ENCODE assay signal across 21 cellular contexts in genomic region chrX:151711154-151711553, GRCh38. TPM values are rescaled to one million over a fixed set of nuclear protein-coding genes. Genes with fewer than 3 reads are reported as not detected.
A peak's percentile ranks its signal among the peaks of the same experiment; 100 is the strongest.
DNase-seq lines count a peak whose midpoint lies in the region; ATAC-seq, FAIRE-seq and TF ChIP-seq lines count a peak whose summit lies in the region.
"Had no signal": no experiment of that assay in that cellular context is flagged by ENCODE, and none has a peak within 500 bp of the region (broad histone marks: within the 10 kb centered on the region; RNA-seq: fewer than 3 reads in every experiment).

No MANE protein-coding gene starts in this region.

- 46 to 59% methylated on average over 5 of the region's 5 CpGs for WGBS in heart right ventricle, 2 donors
- 58% methylated on average over 2 of the region's 5 CpGs; no CpG with 5 or more reads in 1 of the 2 experiments for WGBS in H1 (ENCODE audit: extremely low coverage in 1 of 2, insufficient coverage in 1 of 2, insufficient read length in 1 of 2, insufficient replicate concordance in 2 of 2, low coverage in 1 of 2, low lambda C conversion rate in 2 of 2, missing lambda C conversion rate in 1 of 2), 2 experiments
- 64 to 74% methylated on average over 5 of the region's 5 CpGs for WGBS in sigmoid colon, 2 donors

- H3K27me3 ChIP-seq in heart right ventricle = peaks cover 0 to 16% (median 0%) of the 10 kb centered on the region in 7 donors
- H3K27me3 ChIP-seq in right atrium auricular region = no peaks in the 10 kb centered on the region
- H3K27me3 ChIP-seq in H1 (replicated peaks in 1 of 4; ENCODE audit: control insufficient read depth in 3 of 4, extremely low read depth in 1 of 4, insufficient read depth in 3 of 4, low read length in 3 of 4) = no peaks in the 10 kb centered on the region
- H3K27me3 ChIP-seq in sigmoid colon = no peaks in the 10 kb centered on the region
- no peaks in the 10 kb centered on the region for H3K27me3 ChIP-seq in tibial artery
- H3K27me3 ChIP-seq: BE2C had no signal

- no peak overlapping the region for H3K56ac ChIP-seq in H1 (replicated peaks; ENCODE audit: insufficient read length, low read depth, low read length)

- H3K27ac ChIP-seq in heart right ventricle (peak overlapping the region in 5 of 10 donors; percentile 37 to 67 (median 49)), right atrium auricular region (no peak overlapping the region), H1 (ENCODE audit: low read depth, low read length) (no peak overlapping the region), sigmoid colon (no peak overlapping the region), tibial artery (no peak overlapping the region)

- no peak for TF ChIP-seq RAD21 in H1 (IDR thresholded peaks at IDR 0.05 in 1 of 2, conservative IDR thresholded peaks at IDR 0.05 in 1 of 2; ENCODE audit: low read depth in 2 of 2, low read length in 2 of 2)

- H2BK15ac ChIP-seq in H1 (ENCODE audit: low read length) = no peak overlapping the region

- no peak overlapping the region for H3K9ac ChIP-seq in H1 (replicated peaks in 1 of 4; ENCODE audit: extremely low read depth in 1 of 4, low read depth in 3 of 4, low read length in 3 of 4)

- ATAC-seq in heart right ventricle (peak in 5 of 8 donors; percentile 20 to 61 (median 31)), HG03025 (IDR thresholded peaks at IDR 0.05; ENCODE audit: low FRiP score, unreplicated experiment) (no peak)
- ATAC-seq: GM12878 had no signal

- H3K23me2 ChIP-seq in H1 (ENCODE audit: low read depth, low read length) = no peaks in the 10 kb centered on the region

- H3K9me3 ChIP-seq in heart right ventricle (no peaks in the 10 kb centered on the region), right atrium auricular region (no peaks in the 10 kb centered on the region), H1 (ENCODE audit: insufficient read depth in 2 of 2, low read depth in 1 of 2, low read length in 1 of 2) (no peaks in the 10 kb centered on the region), sigmoid colon (no peaks in the 10 kb centered on the region), tibial artery (no peaks in the 10 kb centered on the region)
- H3K9me3 ChIP-seq: BE2C had no signal

- no peak for TF ChIP-seq EP300 in H1 (IDR thresholded peaks at IDR 0.05; ENCODE audit: borderline replicate concordance in 1 of 2, low read depth in 2 of 2, low read length in 2 of 2)
- TF ChIP-seq EP300 in sigmoid colon (IDR thresholded peaks at IDR 0.05) = no peak

- DNase-seq in heart right ventricle (no peak), right atrium auricular region (ENCODE audit: low spot score) (no peak), DMS79 (lab: John Stamatoyannopoulos, UW) (peak; percentile 15), H1 (ENCODE audit: low read depth in 1 of 2, low spot score in 2 of 2) (no peak), posterior vena cava (ENCODE audit: low spot score) (peak; percentile 63), sigmoid colon (no peak), tibial artery (no peak)
- DNase-seq: ACHN; BE2C; CD4-positive, alpha-beta memory T cell; DND-41; EL; GOT3; KG1 had no signal

- H2BK12ac ChIP-seq in H1 (ENCODE audit: low read depth, low read length) = peak overlapping the region; percentile 27; the same call in 1 of the 2 replicates

- no peak overlapping the region for H2AK5ac ChIP-seq in H1 (ENCODE audit: low read depth, low read length)

- no peak overlapping the region for H3K4ac ChIP-seq in H1 (replicated peaks; ENCODE audit: insufficient read length, low read depth, low read length)

- TF ChIP-seq POLR2A in H1 (IDR thresholded peaks at IDR 0.05; ENCODE audit: control extremely low read depth in 1 of 2, low read depth in 2 of 2, low read length in 2 of 2) = no peak
- TF ChIP-seq POLR2A in sigmoid colon (IDR thresholded peaks at IDR 0.05) = no peak

- H2AFZ ChIP-seq in H1 (ENCODE audit: low read length) = peak overlapping the region; percentile 32; the same call in 1 of the 2 replicates

- H4K8ac ChIP-seq in H1 (ENCODE audit: extremely low read depth, insufficient read depth, low read length) = no peak overlapping the region

- no peak overlapping the region for H2BK20ac ChIP-seq in H1 (ENCODE audit: low read length)

- H2BK120ac ChIP-seq in H1 (replicated peaks; ENCODE audit: low read depth, low read length) = peak overlapping the region; percentile 43

- H3K4me3 ChIP-seq in heart right ventricle = no peak overlapping the region
- no peak overlapping the region for H3K4me3 ChIP-seq in right atrium auricular region
- H3K4me3 ChIP-seq in H1 (ENCODE audit: extremely low read depth in 1 of 4, insufficient read depth in 2 of 4, low read depth in 3 of 4, low read length in 4 of 4) = no peak overlapping the region
- H3K4me3 ChIP-seq in sigmoid colon = no peak overlapping the region
- H3K4me3 ChIP-seq in tibial artery = no peak overlapping the region
- H3K4me3 ChIP-seq: GM12878 had no signal

- TF ChIP-seq CTCF in heart right ventricle (IDR thresholded peaks at IDR 0.05) (no peak), right atrium auricular region (IDR thresholded peaks at IDR 0.05) (no peak), H1 (IDR thresholded peaks at IDR 0.05; ENCODE audit: control extremely low read depth in 1 of 3, insufficient read depth in 1 of 3, low read depth in 1 of 3, low read length in 3 of 3) (no peak), sigmoid colon (IDR thresholded peaks at IDR 0.05) (no peak), tibial artery (IDR thresholded peaks at IDR 0.05) (no peak)

- no peak overlapping the region for H3K23ac ChIP-seq in H1 (ENCODE audit: insufficient read length)

- H3K14ac ChIP-seq in H1 (ENCODE audit: insufficient read length) = no peak overlapping the region

- no peaks in the 10 kb centered on the region for H3K79me2 ChIP-seq in H1 (ENCODE audit: control insufficient read depth in 1 of 2, insufficient read depth in 2 of 2, low read length in 2 of 2)

- H3K79me1 ChIP-seq in H1 (ENCODE audit: low read depth, low read length) = no peaks in the 10 kb centered on the region

- peak overlapping the region; percentile 48; the same call in 1 of the 2 replicates for H3K18ac ChIP-seq in H1 (ENCODE audit: extremely low read depth, low read length)

- no peak overlapping the region for H3K4me2 ChIP-seq in H1 (ENCODE audit: insufficient read depth in 1 of 2, low read depth in 2 of 2, low read length in 2 of 2)

- FAIRE-seq in H1 (lab: Jason Lieb, UNC) = no peak
- FAIRE-seq: A204.1, GM12878 had no signal

- H3K36me3 ChIP-seq in heart right ventricle (no peaks in the 10 kb centered on the region), right atrium auricular region (no peaks in the 10 kb centered on the region), H1 (ENCODE audit: control insufficient read depth in 2 of 4, insufficient read depth in 4 of 4, low read length in 3 of 4) (no peaks in the 10 kb centered on the region), sigmoid colon (no peaks in the 10 kb centered on the region), tibial artery (no peaks in the 10 kb centered on the region)
- H3K36me3 ChIP-seq: BE2C had no signal

- H4K5ac ChIP-seq in H1 (ENCODE audit: insufficient read length, low read depth, low read length) = no peak overlapping the region

- H4K91ac ChIP-seq in H1 (replicated peaks; ENCODE audit: insufficient read length, low read length) = no peak overlapping the region

- POLR2A ChIA-PET in H1 (lab: Charles Lee; ENCODE audit: partially characterized antibody) = no interaction called here

- no peaks in the 10 kb centered on the region for H4K20me1 ChIP-seq in H1 (replicated peaks in 1 of 2; ENCODE audit: control insufficient read depth in 1 of 2, insufficient read depth in 2 of 2, low read length in 2 of 2)

- H2BK5ac ChIP-seq in H1 (ENCODE audit: low read depth, low read length) = no peak overlapping the region

- H3K4me1 ChIP-seq in heart right ventricle (peaks cover 0 to 25% (median 5%) of the 10 kb centered on the region in 9 donors), right atrium auricular region (no peaks in the 10 kb centered on the region), H1 (replicated peaks in 1 of 4; ENCODE audit: control insufficient read depth in 3 of 4, insufficient read depth in 4 of 4, low read length in 3 of 4) (peaks cover 0 to 4% (median 1%) of the 10 kb centered on the region in 4 experiments; a peak in 3 of 7 replicates), sigmoid colon (no peaks in the 10 kb centered on the region), tibial artery (no peaks in the 10 kb centered on the region)
- H3K4me1 ChIP-seq: BE2C had no signal

- CTCF ChIA-PET in H1 (lab: Charles Lee; ENCODE audit: partially characterized antibody) = interaction anchor here (1.3 to 2.6 kb wide), 4 partner anchors 10 to 921 kb away, joined by 4 to 9 read pairs (median 6); no protein-coding TSS in a partner anchor

- intact Hi-C loops in heart right ventricle (cut with DNase I) (no loop called here), posterior vena cava (cut with DNase I) (no loop called here), sigmoid colon (cut with DNase I) (no loop called here), tibial artery (cut with DNase I; ENCODE audit: low total_unique reads) (no loop called here)

RNA-seq across cellular contexts. Expression of gene FATE1, which starts 4.7 kb away (rescaled TPM):
- total RNA-seq in heart right ventricle (1 to 10 TPM in 1 of 10 donors, under 1 TPM in 4, not detected in 5; 0.25 to 2.2 (median 0.58) TPM), right atrium auricular region (not detected), posterior vena cava (not detected), sigmoid colon (not detected)
- polyA plus RNA-seq in heart right ventricle (under 1 TPM; 0.35 to 0.59 TPM), H1 (2011; rRNA removed) (0.12 and 0.27 TPM in 2 replicates), sigmoid colon (under 1 TPM in 1 of 3 donors, not detected in 2; 0.06 TPM)
- total RNA-seq in H1 (2021; fragmentation: NEBNext Ultra II Directional; extraction: Animal tissue kit (Norgen Biotek cat#: 25700)) = not detected in 2 replicates
- polyA plus RNA-seq in H1 (2011; cell fraction: cytosol; rRNA removed) = not detected
- polyA plus RNA-seq in H1 (2011; cell fraction: nucleus; rRNA removed) = 0.14 TPM
- polyA plus RNA-seq in H1 (2012, experiment 1 of 2) = 0.34 TPM in 1 of 4 replicates, not detected in the others
- not detected for polyA plus RNA-seq in H1 (2012, experiment 2 of 2)
- not detected for polyA plus RNA-seq in H1 (2013, experiment 1 of 2)
- not detected for polyA plus RNA-seq in H1 (2013, experiment 2 of 2)
- 0.34 TPM in 1 of 2 replicates, not detected in the other for polyA minus RNA-seq in H1 (2011; rRNA and poly(A)+ RNA removed)
- not detected for polyA minus RNA-seq in H1 (2011; cell fraction: cytosol; rRNA and poly(A)+ RNA removed)
- not detected for polyA minus RNA-seq in H1 (2011; cell fraction: nucleus; rRNA and poly(A)+ RNA removed)
- total RNA-seq: CD4-positive, alpha-beta memory T cell; G401; GM12878; H9; HT-29 had no signal
- polyA plus RNA-seq: CD14-positive monocyte; CD4-positive, alpha-beta memory T cell had no signal

RNA-seq across cellular contexts. Expression of gene PRRG3, which starts 15.9 kb away (rescaled TPM):
- total RNA-seq in heart right ventricle (1 to 10 TPM; 1.4 to 4.4 (median 2.5) TPM), right atrium auricular region (1 to 10 TPM in 1 of 2 donors, under 1 TPM in 1; 0.08 to 1.7 TPM), posterior vena cava (1 to 10 TPM in 1 of 2 donors, under 1 TPM in 1; 0.86 to 5.1 TPM), sigmoid colon (1 to 10 TPM in 3 of 4 donors, under 1 TPM in 1; 0.71 to 5.8 (median 2.2) TPM)
- polyA plus RNA-seq in heart right ventricle (1 to 10 TPM in 1 of 2 donors, under 1 TPM in 1; 0.20 to 1.0 TPM), H1 (2011; rRNA removed) (4.2 and 4.8 TPM in 2 replicates), sigmoid colon (1 to 10 TPM in 1 of 3 donors, under 1 TPM in 1, not detected in 1; 0.34 to 1.8 TPM)
- total RNA-seq in H1 (2021; fragmentation: NEBNext Ultra II Directional; extraction: Animal tissue kit (Norgen Biotek cat#: 25700)) = 5.4 and 8.2 TPM in 2 replicates
- polyA plus RNA-seq in H1 (2011; cell fraction: cytosol; rRNA removed) = 4.3 TPM
- polyA plus RNA-seq in H1 (2011; cell fraction: nucleus; rRNA removed) = 4.6 TPM
- polyA plus RNA-seq in H1 (2012, experiment 1 of 2) = 2.7 to 5.0 TPM (median 4.7 TPM) in 4 replicates
- polyA plus RNA-seq in H1 (2012, experiment 2 of 2) = 1.2 TPM
- polyA plus RNA-seq in H1 (2013, experiment 1 of 2) = 3.7 TPM
- 4.3 TPM for polyA plus RNA-seq in H1 (2013, experiment 2 of 2)
- polyA minus RNA-seq in H1 (2011; rRNA and poly(A)+ RNA removed) = 4.5 TPM in 2 replicates
- 6.5 TPM for polyA minus RNA-seq in H1 (2011; cell fraction: cytosol; rRNA and poly(A)+ RNA removed)
- polyA minus RNA-seq in H1 (2011; cell fraction: nucleus; rRNA and poly(A)+ RNA removed) = 2.8 TPM
- total RNA-seq: CD4-positive, alpha-beta memory T cell; G401; GM12878; HT-29 had no signal
- polyA plus RNA-seq: CD14-positive monocyte; CD4-positive, alpha-beta memory T cell had no signal

RNA-seq across cellular contexts. Expression of gene CNGA2, which starts 23.4 kb away (rescaled TPM):
- total RNA-seq in heart right ventricle = not detected
- not detected for polyA plus RNA-seq in heart right ventricle
- not detected for total RNA-seq in right atrium auricular region
- not detected in 2 replicates for total RNA-seq in H1 (2021; fragmentation: NEBNext Ultra II Directional; extraction: Animal tissue kit (Norgen Biotek cat#: 25700))
- polyA plus RNA-seq in H1 (2011; rRNA removed) = not detected in 2 replicates
- not detected for polyA plus RNA-seq in H1 (2011; cell fraction: cytosol; rRNA removed)
- not detected for polyA plus RNA-seq in H1 (2011; cell fraction: nucleus; rRNA removed)
- not detected in 4 replicates for polyA plus RNA-seq in H1 (2012, experiment 1 of 2)
- polyA plus RNA-seq in H1 (2012, experiment 2 of 2) = not detected
- not detected for polyA plus RNA-seq in H1 (2013, experiment 1 of 2)
- polyA plus RNA-seq in H1 (2013, experiment 2 of 2) = not detected
- not detected in 2 replicates for polyA minus RNA-seq in H1 (2011; rRNA and poly(A)+ RNA removed)
- polyA minus RNA-seq in H1 (2011; cell fraction: cytosol; rRNA and poly(A)+ RNA removed) = not detected
- not detected for polyA minus RNA-seq in H1 (2011; cell fraction: nucleus; rRNA and poly(A)+ RNA removed)
- total RNA-seq in posterior vena cava = not detected
- not detected for total RNA-seq in sigmoid colon
- polyA plus RNA-seq in sigmoid colon = under 1 TPM in 1 of 3 donors, not detected in 2; under 0.01 TPM
- total RNA-seq: CD4-positive, alpha-beta memory T cell; G401; GM12878; H9; HT-29 had no signal
- polyA plus RNA-seq: CD14-positive monocyte; CD4-positive, alpha-beta memory T cell; GM12878 had no signal

Comparison
In these comparisons a context has a peak if more than half of its experiments do, and no peak if none do; other contexts are left out.
1. DNase-seq: peak in DMS79 (single experiment) and posterior vena cava (single experiment); none in heart right ventricle (0 of 2), right atrium auricular region (single experiment), H1 (0 of 2), sigmoid colon (single experiment) and tibial artery (0 of 2).